Comparison of ENCODE assay signal across 8 cellular contexts in genomic region chr1:155562581-155563376, GRCh38. TPM values are rescaled to one million over a fixed set of nuclear protein-coding genes. Genes with fewer than 3 reads are reported as not detected.
DNase-seq lines count a peak whose midpoint lies in the region; ATAC-seq and TF ChIP-seq lines count a peak whose summit lies in the region.

Gene ASH1L (minus strand): TSS chr1:155562803. CDS start chr1:155521519, 41,284 bp downstream.

- H3K27ac ChIP-seq in ascending aorta: peak within 1 kb of the TSS; percentile 97 to 99
- H3K27ac ChIP-seq in right cardiac atrium (ENCODE audit: low read length): peak within 1 kb of the TSS; percentile 86
- H3K27ac ChIP-seq in uterus: peak within 1 kb of the TSS; percentile 94 to 99

- peak within 1 kb of the TSS; percentile 98 for H3K27ac Mint-ChIP-seq in T-helper 2 cell treated with Interferon-gamma antibody and Interleukin-4, amounts not matched to agents 5 μg/mL and 100 μg/mL, for 36 hours

- peak; percentile 88 for DNase-seq in NCI-H2029 (lab: John Stamatoyannopoulos, UW)
- peak; percentile 88 for DNase-seq in T-helper 2 cell treated with Interferon-gamma antibody and Interleukin-4, amounts not matched to agents 5 μg/mL and 100 μg/mL, for 36 hours (ENCODE audit: low spot score)
- peak; percentile 66 to 93 for DNase-seq in ascending aorta (ENCODE audit: low spot score in 2 of 2)
- DNase-seq in right cardiac atrium: peak; percentile 94 to 98 (median 97)
- DNase-seq in putamen (ENCODE audit: low spot score): peak; percentile 95
- DNase-seq in uterus: peak; percentile 92 to 93

- no peaks in the 10 kb centered on the region for H3K9me3 ChIP-seq in ascending aorta
- H3K9me3 ChIP-seq in right cardiac atrium (ENCODE audit: control insufficient read depth, low read length): no peaks in the 10 kb centered on the region
- H3K9me3 ChIP-seq in uterus: no peaks in the 10 kb centered on the region

- H3K36me3 ChIP-seq in ascending aorta (no peaks in the 10 kb centered on the region), uterus (no peaks in the 10 kb centered on the region)

- H3K4me3 ChIP-seq in ascending aorta (peak within 1 kb of the TSS; percentile 87 to 91), right cardiac atrium (ENCODE audit: low read length) (peak within 1 kb of the TSS; percentile 81), uterus (peak within 1 kb of the TSS; percentile 65 to 93)

- no peaks in the 10 kb centered on the region for H3K27me3 ChIP-seq in ascending aorta
- H3K27me3 ChIP-seq in right cardiac atrium (ENCODE audit: control insufficient read depth, insufficient read depth): no peaks in the 10 kb centered on the region
- H3K27me3 ChIP-seq in uterus: no peaks in the 10 kb centered on the region

- H3K36me3 Mint-ChIP-seq in T-helper 2 cell treated with Interferon-gamma antibody and Interleukin-4, amounts not matched to agents 5 μg/mL and 100 μg/mL, for 36 hours (ENCODE audit: low read depth): peaks cover 27% of the 10 kb centered on the region

- no peaks in the 10 kb centered on the region for H3K9me3 Mint-ChIP-seq in T-helper 2 cell treated with Interferon-gamma antibody and Interleukin-4, amounts not matched to agents 5 μg/mL and 100 μg/mL, for 36 hours

- H3K27me3 Mint-ChIP-seq in T-helper 2 cell treated with Interferon-gamma antibody and Interleukin-4, amounts not matched to agents 5 μg/mL and 100 μg/mL, for 36 hours (ENCODE audit: low read depth): no peaks in the 10 kb centered on the region

- TF ChIP-seq CTCF in ascending aorta (IDR thresholded peaks at IDR 0.05) (peak in 1 of 3 experiments; percentile 22), uterus (IDR thresholded peaks at IDR 0.05) (peak in 2 of 4 experiments; percentile 3 to 33)

- WGBS in right cardiac atrium: under 1% methylated on average over 87 of the region's 87 CpGs

- intact Hi-C loops in ascending aorta (cut with DNase I) (loop anchor here (1.0 to 5.0 kb wide), 5 partner anchors 95 to 318 kb away; partner anchors contain the start of genes CLK2 and FDPS), right cardiac atrium (cut with DNase I) (no loop called here), uterus (cut with DNase I; ENCODE audit: low total_unique reads) (no loop called here)

- peaks cover 6 to 25% of the 10 kb centered on the region in 2 donors for H3K4me1 ChIP-seq in ascending aorta
- H3K4me1 ChIP-seq in right cardiac atrium (ENCODE audit: control insufficient read depth, insufficient read depth, low read length): no peaks in the 10 kb centered on the region
- peaks cover 0 to 16% of the 10 kb centered on the region in 2 donors for H3K4me1 ChIP-seq in uterus

- peak within 1 kb of the TSS; percentile 98 for H3K4me3 Mint-ChIP-seq in T-helper 2 cell treated with Interferon-gamma antibody and Interleukin-4, amounts not matched to agents 5 μg/mL and 100 μg/mL, for 36 hours

- ATAC-seq in GM18502 (IDR thresholded peaks at IDR 0.05; ENCODE audit: poor library complexity, unreplicated experiment) (peak; percentile 68), HG02970 (IDR thresholded peaks at IDR 0.05; ENCODE audit: low FRiP score, unreplicated experiment) (peak; percentile 66), right cardiac atrium (peak; percentile 96 to 97)

- peaks cover 33% of the 10 kb centered on the region for H3K4me1 Mint-ChIP-seq in T-helper 2 cell treated with Interferon-gamma antibody and Interleukin-4, amounts not matched to agents 5 μg/mL and 100 μg/mL, for 36 hours (ENCODE audit: low read depth)

- TF ChIP-seq POLR2A in uterus (IDR thresholded peaks at IDR 0.05): peak; percentile 74 to 91

RNA-seq across cellular contexts. Expression of gene ASH1L, which starts in this region (rescaled TPM):
- total RNA-seq in ascending aorta (16.2 TPM), right cardiac atrium (10 to 100 TPM; 47.8 to 57.7 (median 50.4) TPM), uterus (100 to 1,000 TPM in 2 of 4 donors, 10 to 100 TPM in 2; 48.9 to 159 (median 99.8) TPM)
- polyA plus RNA-seq in right cardiac atrium: 11.3 TPM

Comparison
In these comparisons a context has a peak if more than half of its experiments do, and no peak if none do; other contexts are left out.
1. Peak in every context shown above with its lines: DNase-seq, ATAC-seq, H3K4me3 ChIP-seq and H3K27ac ChIP-seq.